Comparison of ENCODE assay signal across 8 cellular contexts in the genomic region with DNA sequence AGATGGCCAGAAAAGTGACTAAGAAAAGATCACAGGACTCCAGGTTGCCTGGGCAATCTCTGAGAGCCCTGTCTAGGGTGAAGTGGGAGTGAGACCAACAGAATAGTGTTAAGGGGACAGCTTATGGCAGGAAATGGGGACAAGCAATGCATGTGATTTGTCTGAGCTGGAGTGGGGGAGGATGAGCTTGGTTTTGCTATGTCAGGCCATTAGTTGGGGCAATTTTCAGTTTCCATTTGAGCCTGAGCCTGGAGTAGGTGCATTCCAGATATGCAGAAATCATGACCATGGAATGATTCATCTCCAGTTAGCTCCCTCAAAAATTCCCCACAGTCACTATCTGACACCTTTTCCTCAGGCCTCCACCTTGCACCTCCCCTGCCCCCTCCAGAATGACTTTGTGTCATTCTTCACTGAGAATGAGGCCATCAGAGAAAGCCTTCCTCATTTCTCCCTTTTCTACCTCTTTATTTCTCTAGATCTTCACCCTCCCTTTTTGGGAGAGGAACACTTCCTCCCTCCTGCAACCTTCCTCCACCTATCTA.
DNase-seq lines count a peak whose midpoint lies in the region; ATAC-seq, FAIRE-seq and TF ChIP-seq lines count a peak whose summit lies in the region.

No MANE protein-coding gene starts in this region.

- H3K9me3 Mint-ChIP-seq in astrocyte (ENCODE audit: unreplicated experiment) (no peaks in the 10 kb centered on the region), progenitor cell of endocrine pancreas (ENCODE audit: low read depth) (peaks cover 10% of the 10 kb centered on the region)
- H3K9me3 Mint-ChIP-seq in activated T-helper 2 cell treated with anti-CD3 and anti-CD28 coated beads, Interferon-gamma antibody, Interleukin-2, Interleukin-4, amounts not matched to agents 10 μg/mL and 5 μg/mL and 100 μg/mL, durations not matched to agents 14 hours and 24 hours and 36 hours, result peaks cover 4% of the 10 kb centered on the region

- H2AFZ ChIP-seq in DND-41 (ENCODE audit: low read depth, low read length) (0 out of 2 replicates have a peak overlapping the region, but pooled peaks have one; percentile 37), astrocyte (ENCODE audit: low read depth, low read length) (peak overlapping the region; percentile 4)

- ATAC-seq in DND-41 (ENCODE audit: insufficient read depth, low read depth) (no peak), GM19372 (IDR thresholded peaks at IDR 0.05; ENCODE audit: low read depth, unreplicated experiment) (peak; percentile 48), HG03342 (IDR thresholded peaks at IDR 0.05; ENCODE audit: unreplicated experiment) (peak; percentile 61)

- H3K4me3 ChIP-seq in DND-41 (ENCODE audit: low read depth in 1 of 2, low read length in 2 of 2) (no peak overlapping the region), astrocyte (ENCODE audit: insufficient read depth, low read depth, low read length) (no peak overlapping the region)

- DNase-seq in DND-41 (no peak), astrocyte (ENCODE audit: low read depth) (peak; percentile 74), progenitor cell of endocrine pancreas (ENCODE audit: low spot score, unreplicated experiment) (no peak)
- peak; percentile 39 for DNase-seq in stimulated activated CD4-positive, alpha-beta T cell treated with anti-CD3 and anti-CD28 coated beads, Interleukin-2, amount 100 ng/mL, for 48 hours
- DNase-seq in activated T-helper 2 cell treated with anti-CD3 and anti-CD28 coated beads, Interferon-gamma antibody, Interleukin-2, Interleukin-4, amounts not matched to agents 10 μg/mL and 5 μg/mL and 100 μg/mL, durations not matched to agents 14 hours and 24 hours and 36 hours (ENCODE audit: low spot score), result no peak
- no peak for DNase-seq in effector CD8-positive, alpha-beta T cell (lab: John Stamatoyannopoulos, UW)

- H3K79me2 ChIP-seq in DND-41 (ENCODE audit: insufficient read depth, low read length), result no peaks in the 10 kb centered on the region
- no peaks in the 10 kb centered on the region for H3K79me2 ChIP-seq in astrocyte (ENCODE audit: insufficient read depth, low read length)

- no peak overlapping the region for H3K27ac Mint-ChIP-seq in astrocyte (ENCODE audit: unreplicated experiment)
- no peak overlapping the region for H3K27ac Mint-ChIP-seq in activated T-helper 2 cell treated with anti-CD3 and anti-CD28 coated beads, Interferon-gamma antibody, Interleukin-2, Interleukin-4, amounts not matched to agents 10 μg/mL and 5 μg/mL and 100 μg/mL, durations not matched to agents 14 hours and 24 hours and 36 hours
- H3K27ac Mint-ChIP-seq in progenitor cell of endocrine pancreas, result no peak overlapping the region

- no peaks in the 10 kb centered on the region for H3K36me3 ChIP-seq in DND-41 (ENCODE audit: insufficient read depth, low read length)
- no peaks in the 10 kb centered on the region for H3K36me3 ChIP-seq in astrocyte (ENCODE audit: insufficient read depth, low read length)

- 0 out of 2 replicates have a peak overlapping the region, but pooled peaks have one; percentile 15 for H3K27ac ChIP-seq in DND-41 (ENCODE audit: low read length)
- H3K27ac ChIP-seq in astrocyte (ENCODE audit: low read depth, low read length), result no peak overlapping the region

- H3K27me3 ChIP-seq in DND-41 (ENCODE audit: insufficient read depth, low read length, poor library complexity) (no peaks in the 10 kb centered on the region), astrocyte (ENCODE audit: insufficient read depth, low read length) (no peaks in the 10 kb centered on the region)

- H3K4me2 ChIP-seq in DND-41 (ENCODE audit: insufficient read depth, low read length), result no peak overlapping the region
- peak overlapping the region; percentile 34 for H3K4me2 ChIP-seq in astrocyte (ENCODE audit: low read length)

- H3K9me3 ChIP-seq in DND-41 (ENCODE audit: insufficient read depth, low read length, severe bottlenecking) (no peaks in the 10 kb centered on the region), astrocyte (ENCODE audit: insufficient read depth, low read depth, low read length) (no peaks in the 10 kb centered on the region)

- H3K9ac ChIP-seq in DND-41 (ENCODE audit: low read depth, low read length) (no peak overlapping the region), astrocyte (ENCODE audit: low read length) (no peak overlapping the region)

- H3K4me1 ChIP-seq in DND-41 (ENCODE audit: insufficient read depth, low read length), result peaks cover 19% of the 10 kb centered on the region
- peaks cover 8% of the 10 kb centered on the region for H3K4me1 ChIP-seq in astrocyte (ENCODE audit: insufficient read depth, low read length)

- no peaks in the 10 kb centered on the region for H3K36me3 Mint-ChIP-seq in astrocyte (ENCODE audit: low read depth, unreplicated experiment)
- peaks cover 7% of the 10 kb centered on the region for H3K36me3 Mint-ChIP-seq in activated T-helper 2 cell treated with anti-CD3 and anti-CD28 coated beads, Interferon-gamma antibody, Interleukin-2, Interleukin-4, amounts not matched to agents 10 μg/mL and 5 μg/mL and 100 μg/mL, durations not matched to agents 14 hours and 24 hours and 36 hours (ENCODE audit: low read depth)
- peaks cover 3% of the 10 kb centered on the region for H3K36me3 Mint-ChIP-seq in progenitor cell of endocrine pancreas (ENCODE audit: insufficient read depth)

- TF ChIP-seq CTCF in DND-41 (IDR thresholded peaks at IDR 0.05; ENCODE audit: borderline replicate concordance, extremely low read depth, low read length, poor library complexity, severe bottlenecking) (no peak), astrocyte (IDR thresholded peaks at IDR 0.05; ENCODE audit: insufficient read depth, low read depth, low read length) (no peak), progenitor cell of endocrine pancreas (IDR thresholded peaks at IDR 0.05; ENCODE audit: unreplicated experiment) (no peak)

- no peak for FAIRE-seq in astrocyte (lab: Jason Lieb, UNC)

- intact Hi-C loops in activated T-helper 2 cell treated with anti-CD3 and anti-CD28 coated beads, Interferon-gamma antibody, Interleukin-2, Interleukin-4, amounts not matched to agents 10 μg/mL and 5 μg/mL and 100 μg/mL, durations not matched to agents 14 hours and 24 hours and 36 hours (cut with micrococcal nuclease), result loop anchor here (1.0 to 5.0 kb wide), 6 partner anchors 13 to 505 kb away; no protein-coding TSS in a partner anchor

- H3K4me3 Mint-ChIP-seq in astrocyte (ENCODE audit: unreplicated experiment), result no peak overlapping the region
- H3K4me3 Mint-ChIP-seq in activated T-helper 2 cell treated with anti-CD3 and anti-CD28 coated beads, Interferon-gamma antibody, Interleukin-2, Interleukin-4, amounts not matched to agents 10 μg/mL and 5 μg/mL and 100 μg/mL, durations not matched to agents 14 hours and 24 hours and 36 hours (ENCODE audit: low read depth), result no peak overlapping the region
- no peak overlapping the region for H3K4me3 Mint-ChIP-seq in progenitor cell of endocrine pancreas (ENCODE audit: low read depth)

- H3K4me1 Mint-ChIP-seq in astrocyte (ENCODE audit: low read depth, unreplicated experiment), result peaks cover 2% of the 10 kb centered on the region
- peaks cover 32% of the 10 kb centered on the region for H3K4me1 Mint-ChIP-seq in activated T-helper 2 cell treated with anti-CD3 and anti-CD28 coated beads, Interferon-gamma antibody, Interleukin-2, Interleukin-4, amounts not matched to agents 10 μg/mL and 5 μg/mL and 100 μg/mL, durations not matched to agents 14 hours and 24 hours and 36 hours (ENCODE audit: low read depth)
- H3K4me1 Mint-ChIP-seq in progenitor cell of endocrine pancreas (ENCODE audit: low read depth), result peaks cover 18% of the 10 kb centered on the region

- no peaks in the 10 kb centered on the region for H3K27me3 Mint-ChIP-seq in astrocyte (ENCODE audit: low read depth, unreplicated experiment)
- H3K27me3 Mint-ChIP-seq in activated T-helper 2 cell treated with anti-CD3 and anti-CD28 coated beads, Interferon-gamma antibody, Interleukin-2, Interleukin-4, amounts not matched to agents 10 μg/mL and 5 μg/mL and 100 μg/mL, durations not matched to agents 14 hours and 24 hours and 36 hours (ENCODE audit: low read depth), result no peaks in the 10 kb centered on the region
- H3K27me3 Mint-ChIP-seq in progenitor cell of endocrine pancreas, result no peaks in the 10 kb centered on the region

- H4K20me1 ChIP-seq in DND-41 (ENCODE audit: insufficient read depth, low read length) (no peaks in the 10 kb centered on the region), astrocyte (ENCODE audit: insufficient read depth, low read length) (no peaks in the 10 kb centered on the region)

Comparison
In these comparisons a context has a peak if more than half of its experiments do, and no peak if none do; other contexts are left out.
1. DNase-seq: peak in astrocyte (single experiment) and stimulated activated CD4-positive, alpha-beta T cell treated with anti-CD3 and anti-CD28 coated beads, Interleukin-2, amount 100 ng/mL, for 48 hours (2 of 2); none in DND-41 (single experiment), activated T-helper 2 cell treated with anti-CD3 and anti-CD28 coated beads, Interferon-gamma antibody, Interleukin-2, Interleukin-4, amounts not matched to agents 10 μg/mL and 5 μg/mL and 100 μg/mL, durations not matched to agents 14 hours and 24 hours and 36 hours (single experiment), effector CD8-positive, alpha-beta T cell (single experiment) and progenitor cell of endocrine pancreas (single experiment).